Comparison of ENCODE assay signal across 2 cellular contexts in the genomic region with DNA sequence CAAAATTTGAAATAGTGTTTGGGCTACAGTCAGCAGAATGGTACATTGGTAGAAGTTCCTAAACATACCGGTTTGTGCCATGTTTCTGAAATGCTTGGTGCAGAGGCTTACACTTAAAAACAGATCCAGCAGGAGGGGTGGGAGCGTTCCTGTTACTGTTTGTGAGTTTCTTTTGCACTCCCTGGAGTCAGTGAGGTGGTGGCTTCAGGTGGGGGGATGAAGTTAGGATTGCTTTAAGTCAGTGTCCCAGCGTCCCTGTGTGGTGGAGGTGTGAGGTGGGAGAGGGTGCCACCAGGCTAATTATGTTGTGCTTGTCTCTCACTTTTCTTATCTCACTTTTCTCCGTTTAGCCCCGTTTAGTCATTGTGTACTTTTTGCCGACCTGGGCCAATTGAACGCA.
TF ChIP-seq lines count a peak whose summit lies in the region.

No MANE protein-coding gene starts in this region.

TF ChIP-seq in liver, 16 proteins besides CTCF, POLR2A, EP300 and RAD21 (continued from another document):
- TF ChIP-seq, protein P1, sequence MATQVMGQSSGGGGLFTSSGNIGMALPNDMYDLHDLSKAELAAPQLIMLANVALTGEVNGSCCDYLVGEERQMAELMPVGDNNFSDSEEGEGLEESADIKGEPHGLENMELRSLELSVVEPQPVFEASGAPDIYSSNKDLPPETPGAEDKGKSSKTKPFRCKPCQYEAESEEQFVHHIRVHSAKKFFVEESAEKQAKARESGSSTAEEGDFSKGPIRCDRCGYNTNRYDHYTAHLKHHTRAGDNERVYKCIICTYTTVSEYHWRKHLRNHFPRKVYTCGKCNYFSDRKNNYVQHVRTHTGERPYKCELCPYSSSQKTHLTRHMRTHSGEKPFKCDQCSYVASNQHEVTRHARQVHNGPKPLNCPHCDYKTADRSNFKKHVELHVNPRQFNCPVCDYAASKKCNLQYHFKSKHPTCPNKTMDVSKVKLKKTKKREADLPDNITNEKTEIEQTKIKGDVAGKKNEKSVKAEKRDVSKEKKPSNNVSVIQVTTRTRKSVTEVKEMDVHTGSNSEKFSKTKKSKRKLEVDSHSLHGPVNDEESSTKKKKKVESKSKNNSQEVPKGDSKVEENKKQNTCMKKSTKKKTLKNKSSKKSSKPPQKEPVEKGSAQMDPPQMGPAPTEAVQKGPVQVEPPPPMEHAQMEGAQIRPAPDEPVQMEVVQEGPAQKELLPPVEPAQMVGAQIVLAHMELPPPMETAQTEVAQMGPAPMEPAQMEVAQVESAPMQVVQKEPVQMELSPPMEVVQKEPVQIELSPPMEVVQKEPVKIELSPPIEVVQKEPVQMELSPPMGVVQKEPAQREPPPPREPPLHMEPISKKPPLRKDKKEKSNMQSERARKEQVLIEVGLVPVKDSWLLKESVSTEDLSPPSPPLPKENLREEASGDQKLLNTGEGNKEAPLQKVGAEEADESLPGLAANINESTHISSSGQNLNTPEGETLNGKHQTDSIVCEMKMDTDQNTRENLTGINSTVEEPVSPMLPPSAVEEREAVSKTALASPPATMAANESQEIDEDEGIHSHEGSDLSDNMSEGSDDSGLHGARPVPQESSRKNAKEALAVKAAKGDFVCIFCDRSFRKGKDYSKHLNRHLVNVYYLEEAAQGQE (IDR thresholded peaks at IDR 0.05): no peak
- TF ChIP-seq, protein P2, sequence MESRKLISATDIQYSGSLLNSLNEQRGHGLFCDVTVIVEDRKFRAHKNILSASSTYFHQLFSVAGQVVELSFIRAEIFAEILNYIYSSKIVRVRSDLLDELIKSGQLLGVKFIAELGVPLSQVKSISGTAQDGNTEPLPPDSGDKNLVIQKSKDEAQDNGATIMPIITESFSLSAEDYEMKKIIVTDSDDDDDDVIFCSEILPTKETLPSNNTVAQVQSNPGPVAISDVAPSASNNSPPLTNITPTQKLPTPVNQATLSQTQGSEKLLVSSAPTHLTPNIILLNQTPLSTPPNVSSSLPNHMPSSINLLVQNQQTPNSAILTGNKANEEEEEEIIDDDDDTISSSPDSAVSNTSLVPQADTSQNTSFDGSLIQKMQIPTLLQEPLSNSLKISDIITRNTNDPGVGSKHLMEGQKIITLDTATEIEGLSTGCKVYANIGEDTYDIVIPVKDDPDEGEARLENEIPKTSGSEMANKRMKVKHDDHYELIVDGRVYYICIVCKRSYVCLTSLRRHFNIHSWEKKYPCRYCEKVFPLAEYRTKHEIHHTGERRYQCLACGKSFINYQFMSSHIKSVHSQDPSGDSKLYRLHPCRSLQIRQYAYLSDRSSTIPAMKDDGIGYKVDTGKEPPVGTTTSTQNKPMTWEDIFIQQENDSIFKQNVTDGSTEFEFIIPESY (IDR thresholded peaks at IDR 0.05): no peak
- TF ChIP-seq JUND (IDR thresholded peaks at IDR 0.05): no peak
TF ChIP-seq in liver: peak in this region for 0.

TF ChIP-seq in HepG2, 621 proteins besides CTCF, POLR2A, EP300 and RAD21 (continued from another document):
- TF ChIP-seq, protein P1 (IDR thresholded peaks at IDR 0.05; ENCODE audit: borderline replicate concordance in 1 of 2, low read depth in 1 of 2, low read length in 2 of 2): no peak
- TF ChIP-seq ZNF672 (CRISPR knock-in tag; IDR thresholded peaks at IDR 0.05) (no peak), U2AF2 (IDR thresholded peaks at IDR 0.05; ENCODE audit: low read depth, low read length) (no peak)
- TF ChIP-seq, protein P3, sequence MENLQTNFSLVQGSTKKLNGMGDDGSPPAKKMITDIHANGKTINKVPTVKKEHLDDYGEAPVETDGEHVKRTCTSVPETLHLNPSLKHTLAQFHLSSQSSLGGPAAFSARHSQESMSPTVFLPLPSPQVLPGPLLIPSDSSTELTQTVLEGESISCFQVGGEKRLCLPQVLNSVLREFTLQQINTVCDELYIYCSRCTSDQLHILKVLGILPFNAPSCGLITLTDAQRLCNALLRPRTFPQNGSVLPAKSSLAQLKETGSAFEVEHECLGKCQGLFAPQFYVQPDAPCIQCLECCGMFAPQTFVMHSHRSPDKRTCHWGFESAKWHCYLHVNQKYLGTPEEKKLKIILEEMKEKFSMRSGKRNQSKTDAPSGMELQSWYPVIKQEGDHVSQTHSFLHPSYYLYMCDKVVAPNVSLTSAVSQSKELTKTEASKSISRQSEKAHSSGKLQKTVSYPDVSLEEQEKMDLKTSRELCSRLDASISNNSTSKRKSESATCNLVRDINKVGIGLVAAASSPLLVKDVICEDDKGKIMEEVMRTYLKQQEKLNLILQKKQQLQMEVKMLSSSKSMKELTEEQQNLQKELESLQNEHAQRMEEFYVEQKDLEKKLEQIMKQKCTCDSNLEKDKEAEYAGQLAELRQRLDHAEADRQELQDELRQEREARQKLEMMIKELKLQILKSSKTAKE (CRISPR knock-in tag; IDR thresholded peaks at IDR 0.05; ENCODE audit: borderline replicate concordance): no peak
- TF ChIP-seq, protein P4, sequence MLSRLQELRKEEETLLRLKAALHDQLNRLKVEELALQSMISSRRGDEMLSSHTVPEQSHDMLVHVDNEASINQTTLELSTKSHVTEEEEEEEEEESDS (CRISPR knock-in tag; IDR thresholded peaks at IDR 0.05; ENCODE audit: borderline replicate concordance): no peak
